In genomic region chr6:135496805-135497411, GRCh38 we compare ENCODE assay signal across 8 cellular contexts. TPM values are rescaled to one million over a fixed set of nuclear protein-coding genes. Genes with fewer than 3 reads are reported as not detected.
DNase-seq lines count a peak whose midpoint lies in the region; ATAC-seq and TF ChIP-seq lines count a peak whose summit lies in the region.

No MANE protein-coding gene starts in this region.

- intact Hi-C loops in heart right ventricle (cut with DNase I), result loop anchor here in 3 of 10 donors (2.0 to 10.0 kb wide), 3 partner anchors 790 to 798 kb away; partner anchors contain the start of gene BCLAF1 (in 2 of the 3)
- intact Hi-C loops in cardiac septum (cut with DNase I), result no loop called here
- intact Hi-C loops in lower leg skin (cut with DNase I; ENCODE audit: low total_unique reads), result no loop called here
- intact Hi-C loops in aorta (cut with DNase I), result loop anchor here in 1 of 2 donors (1.0 to 10.0 kb wide), 2 partner anchors 442 to 753 kb away; partner anchors contain the start of genes HBS1L and MTFR2
- intact Hi-C loops in head of caudate nucleus (cut with DNase I), result loop anchor here (10.0 kb wide), 1 partner anchor 728 kb away; no protein-coding TSS in a partner anchor

- H3K27me3 ChIP-seq in heart right ventricle, result no peaks in the 10 kb centered on the region
- H3K27me3 ChIP-seq in aorta (ENCODE audit: control insufficient read depth in 1 of 2, insufficient read depth in 2 of 2, low read length in 1 of 2), result no peaks in the 10 kb centered on the region

- ATAC-seq in heart right ventricle (no peak), aorta (ENCODE audit: low FRiP score) (no peak), HG02759 (IDR thresholded peaks at IDR 0.05; ENCODE audit: unreplicated experiment) (no peak)

- H3K4me3 ChIP-seq in heart right ventricle (peak overlapping the region; percentile 60 to 98 (median 80)), astrocyte of the spinal cord (ENCODE audit: low read depth, low read length) (peak overlapping the region; percentile 84), lower leg skin (ENCODE audit: low read depth, poor library complexity, severe bottlenecking) (peak overlapping the region; percentile 84), aorta (ENCODE audit: low read length in 2 of 2) (peak overlapping the region; percentile 96 to 99)

- H3K27ac ChIP-seq in heart right ventricle (peak overlapping the region; percentile 83 to 98 (median 92)), aorta (ENCODE audit: low read depth in 1 of 2, low read length in 2 of 2) (peak overlapping the region; percentile 29 to 96)

- TF ChIP-seq CTCF in heart right ventricle (IDR thresholded peaks at IDR 0.05) (no peak), astrocyte of the spinal cord (IDR thresholded peaks at IDR 0.05; ENCODE audit: low read depth, low read length) (no peak), lower leg skin (IDR thresholded peaks at IDR 0.05) (no peak)

- 1 to 2% methylated on average over 9 of the region's 9 CpGs for WGBS in heart right ventricle, 2 donors
- WGBS in lower leg skin, 2 donors, result 1% methylated on average over 9 of the region's 9 CpGs
- WGBS in aorta, 2 donors, result 0 to 1% methylated on average over 9 of the region's 9 CpGs

- H3K9me3 ChIP-seq in heart right ventricle (no peaks in the 10 kb centered on the region), aorta (ENCODE audit: control insufficient read depth, low read length) (no peaks in the 10 kb centered on the region)

- no peak for TF ChIP-seq POLR2A in lower leg skin (IDR thresholded peaks at IDR 0.05)

- H3K36me3 ChIP-seq in heart right ventricle (peaks cover 0 to 15% (median 0%) of the 10 kb centered on the region in 9 donors), aorta (ENCODE audit: control insufficient read depth in 1 of 2, insufficient read depth in 2 of 2, low read length in 1 of 2) (peaks cover 0 to 2% of the 10 kb centered on the region in 2 donors)

- in situ Hi-C loops in astrocyte of the spinal cord (cut with HindIII; ENCODE audit: low sequenced_read_pairs), result no loop called here

- DNase-seq in heart right ventricle (no peak), cardiac septum (ENCODE audit: low spot score) (no peak), astrocyte of the spinal cord (ENCODE audit: low read depth, low spot score) (peak; percentile 23), lower leg skin (ENCODE audit: low spot score in 2 of 2) (no peak), aorta (no peak), head of caudate nucleus (no peak), nucleus accumbens (lab: John Stamatoyannopoulos, UW) (no peak)

- H3K4me1 ChIP-seq in heart right ventricle (peaks cover 0 to 24% (median 15%) of the 10 kb centered on the region in 9 donors), aorta (ENCODE audit: control insufficient read depth in 1 of 2, insufficient read depth in 2 of 2, low read length in 2 of 2) (peaks cover 0 to 1% of the 10 kb centered on the region in 2 donors)

RNA-seq across cellular contexts. Expression of gene AHI1, which starts 0.6 kb away (rescaled TPM):
- total RNA-seq in heart right ventricle (10 to 100 TPM in 9 of 10 donors, 1 to 10 TPM in 1; 8.2 to 15.3 (median 11.9) TPM), cardiac septum (13.3 TPM), lower leg skin (10 to 100 TPM in 3 of 4 donors, 1 to 10 TPM in 1; 9.2 to 16.5 (median 11.7) TPM), aorta (10 to 100 TPM; 44.9 to 65.5 TPM)
- polyA plus RNA-seq in heart right ventricle (10 to 100 TPM in 1 of 2 donors, 1 to 10 TPM in 1; 4.1 to 19.8 TPM), aorta (10 to 100 TPM in 1 of 2 donors, 1 to 10 TPM in 1; 4.1 to 28.8 TPM)
